ENCODE assay signal across 28 cellular contexts in the genomic region with DNA sequence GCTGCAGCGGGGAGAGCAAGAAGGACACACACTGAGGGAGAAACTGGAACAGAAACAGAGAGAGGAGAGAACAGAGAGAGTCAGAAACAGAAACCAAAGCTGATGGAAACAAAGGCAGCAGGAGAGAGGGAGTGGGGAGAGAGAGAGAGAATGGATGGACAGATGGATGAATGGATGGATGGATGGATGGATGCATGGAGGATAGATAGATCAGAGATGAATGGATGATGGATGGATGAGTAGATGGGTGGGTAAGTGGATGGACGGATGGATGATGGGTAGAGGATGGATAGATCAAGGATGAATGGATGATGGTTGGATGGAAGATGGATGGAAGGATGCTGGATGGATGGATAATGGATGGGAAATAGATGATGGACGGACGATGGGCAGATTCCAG. TPM values are rescaled to one million over a fixed set of nuclear protein-coding genes. Genes with fewer than 3 reads are reported as not detected.
"Had no signal": no experiment of that assay in that cellular context is flagged by ENCODE, and none has a peak within 500 bp of the region (broad histone marks: within the 10 kb centered on the region; RNA-seq: fewer than 3 reads in every experiment).

No MANE protein-coding gene starts in this region.

- H3K4me3 ChIP-seq: ovary, psoas muscle, right lobe of liver, sigmoid colon, stomach, tibial artery, transverse colon, upper lobe of right lung, vagina had no signal

- H3K4me3 Mint-ChIP-seq: naive thymus-derived CD8-positive, alpha-beta T cell; natural killer cell treated with Interleukin-12 subunit alpha and Interleukin-12 subunit beta and Interleukin-15 and Interleukin-18, amount 100 ng/mL, for 72 hours; nephron progenitor cell; neural crest cell; stimulated activated effector memory CD8-positive, alpha-beta T cell treated with anti-CD3 and anti-CD28 coated beads, Interleukin-12 subunit alpha, Interleukin-12 subunit beta, amount 100 ng/mL, for 72 hours; stimulated activated naive B cell treated with anti-CD40 and anti-IgM and Interleukin-4, amounts not matched to agents 10 μg/mL and 1 μg/mL and 100 μg/mL, for 72 hours; stimulated activated naive CD8-positive, alpha-beta T cell treated with anti-CD3 and anti-CD28 coated beads, Interleukin-15, Interleukin-2, amounts not matched to agents 100 ng/mL and 50 ng/mL, for 24 hours; type B pancreatic cell had no signal

- FAIRE-seq: small intestine had no signal

- H3K27ac Mint-ChIP-seq: naive thymus-derived CD8-positive, alpha-beta T cell; natural killer cell treated with Interleukin-12 subunit alpha and Interleukin-12 subunit beta and Interleukin-15 and Interleukin-18, amount 100 ng/mL, for 72 hours; nephron progenitor cell; progenitor cell of endocrine pancreas; stimulated activated effector memory CD8-positive, alpha-beta T cell treated with anti-CD3 and anti-CD28 coated beads, Interleukin-12 subunit alpha, Interleukin-12 subunit beta, amount 100 ng/mL, for 72 hours; stimulated activated naive B cell treated with anti-CD40 and anti-IgM and Interleukin-4, amounts not matched to agents 10 μg/mL and 1 μg/mL and 100 μg/mL, for 72 hours; stimulated activated naive CD8-positive, alpha-beta T cell treated with anti-CD3 and anti-CD28 coated beads, Interleukin-15, Interleukin-2, amounts not matched to agents 100 ng/mL and 50 ng/mL, for 24 hours; type B pancreatic cell had no signal

- DNase-seq: nephron progenitor cell; nucleus accumbens; ovary; psoas muscle; sigmoid colon; small intestine; stimulated activated CD4-positive, alpha-beta T cell treated with anti-CD3 and anti-CD28 coated beads, Interleukin-15, amount 100 ng/mL, for 24 hours; stimulated activated CD4-positive, alpha-beta T cell treated with anti-CD3 and anti-CD28 coated beads, Interleukin-2, amount 100 ng/mL, for 24 hours; stimulated activated CD4-positive, alpha-beta T cell treated with anti-CD3 and anti-CD28 coated beads, Interleukin-2, amount 100 ng/mL, for 48 hours; stimulated activated CD4-positive, alpha-beta T cell treated with anti-CD3 and anti-CD28 coated beads, Interleukin-4, amount 100 ng/mL, for 24 hours; stimulated activated naive B cell treated with anti-CD40 and anti-IgM and Interleukin-4, amounts not matched to agents 10 μg/mL and 1 μg/mL and 100 μg/mL, for 72 hours; stimulated activated naive CD4-positive, alpha-beta T cell treated with Interleukin-2 at 50 U/mL for 16 hours; stomach; tibial artery; transverse colon; upper lobe of right lung had no signal

- H3K4me1 Mint-ChIP-seq: nephron progenitor cell; stimulated activated effector memory CD8-positive, alpha-beta T cell treated with anti-CD3 and anti-CD28 coated beads, Interleukin-12 subunit alpha, Interleukin-12 subunit beta, amount 100 ng/mL, for 72 hours had no signal

- H3K9me3 Mint-ChIP-seq: naive thymus-derived CD8-positive, alpha-beta T cell; natural killer cell treated with Interleukin-12 subunit alpha and Interleukin-12 subunit beta and Interleukin-15 and Interleukin-18, amount 100 ng/mL, for 72 hours; neural crest cell; stimulated activated effector memory CD8-positive, alpha-beta T cell treated with anti-CD3 and anti-CD28 coated beads, Interleukin-12 subunit alpha, Interleukin-12 subunit beta, amount 100 ng/mL, for 72 hours; stimulated activated naive B cell treated with anti-CD40 and anti-IgM and Interleukin-4, amounts not matched to agents 10 μg/mL and 1 μg/mL and 100 μg/mL, for 72 hours; stimulated activated naive CD8-positive, alpha-beta T cell treated with anti-CD3 and anti-CD28 coated beads, Interleukin-15, Interleukin-2, amounts not matched to agents 100 ng/mL and 50 ng/mL, for 24 hours; type B pancreatic cell had no signal

- ATAC-seq: naive thymus-derived CD8-positive, alpha-beta T cell; natural killer cell treated with Interleukin-12 subunit alpha and Interleukin-12 subunit beta and Interleukin-15 and Interleukin-18, amount 100 ng/mL, for 72 hours; psoas muscle; right cardiac atrium; right lobe of liver; stimulated activated effector memory CD8-positive, alpha-beta T cell treated with anti-CD3 and anti-CD28 coated beads, Interleukin-12 subunit alpha, Interleukin-12 subunit beta, amount 100 ng/mL, for 72 hours; stimulated activated naive B cell treated with anti-CD40 and anti-IgM and Interleukin-4, amounts not matched to agents 10 μg/mL and 1 μg/mL and 100 μg/mL, for 72 hours; upper lobe of right lung had no signal

- H3K27ac ChIP-seq: neutrophil, ovary, parathyroid adenoma, psoas muscle, right lobe of liver, sigmoid colon, stomach, tibial artery, transverse colon, upper lobe of right lung, vagina had no signal

- H3K27me3 ChIP-seq: ovary, vagina had no signal

- H3K9me3 ChIP-seq: neutrophil, ovary, psoas muscle, right lobe of liver, sigmoid colon, stomach, tibial artery, transverse colon, upper lobe of right lung, vagina had no signal

- H3K36me3 Mint-ChIP-seq: naive thymus-derived CD8-positive, alpha-beta T cell; natural killer cell treated with Interleukin-12 subunit alpha and Interleukin-12 subunit beta and Interleukin-15 and Interleukin-18, amount 100 ng/mL, for 72 hours; stimulated activated effector memory CD8-positive, alpha-beta T cell treated with anti-CD3 and anti-CD28 coated beads, Interleukin-12 subunit alpha, Interleukin-12 subunit beta, amount 100 ng/mL, for 72 hours; stimulated activated naive B cell treated with anti-CD40 and anti-IgM and Interleukin-4, amounts not matched to agents 10 μg/mL and 1 μg/mL and 100 μg/mL, for 72 hours; type B pancreatic cell had no signal

RNA-seq across cellular contexts. Expression of gene PHACTR3, which starts 35.0 kb away (rescaled TPM):
- total RNA-seq: naive thymus-derived CD8-positive, alpha-beta T cell; natural killer cell treated with Interleukin-12 subunit alpha and Interleukin-12 subunit beta and Interleukin-15 and Interleukin-18, amount 100 ng/mL, for 72 hours had no signal
